20 cellular contexts compared by ENCODE assay signal in genomic region chr21:26055841-26056264, GRCh38.
DNase-seq lines count a peak whose midpoint lies in the region; ATAC-seq and TF ChIP-seq lines count a peak whose summit lies in the region.
"Had no signal": no experiment of that assay in that cellular context is flagged by ENCODE, and none has a peak within 500 bp of the region (broad histone marks: within the 10 kb centered on the region; RNA-seq: fewer than 3 reads in every experiment).

No MANE protein-coding gene starts in this region.

- peaks cover 75% of the 10 kb centered on the region for H3K4me1 Mint-ChIP-seq in WTC11
- no peaks in the 10 kb centered on the region for H3K4me1 Mint-ChIP-seq in immature natural killer cell

- POLR2A ChIA-PET in HEK293 (lab: Yijun Ruan, JAX) (no interaction called here), WTC11 (lab: Charles Lee) (no interaction called here)

- DNase-seq in WTC11 (ENCODE audit: low spot score) (no peak), NCI-H774 (lab: John Stamatoyannopoulos, UW) (no peak), immature natural killer cell (no peak)
- DNase-seq: ACHN, DMS 273 treated with DMSO at 0.1 percent for 48 hours, GF-D8, GOT3, KBM-7, NCI-H1048, NCI-H1436, NCI-H2029, NCI-H446, Peyer's patch had no signal

- H3K4me3 Mint-ChIP-seq in WTC11: no peak overlapping the region
- H3K4me3 Mint-ChIP-seq in immature natural killer cell: no peak overlapping the region

- H3K36me3 ChIP-seq in HEK293 (ENCODE audit: control insufficient read depth in 2 of 2, insufficient read depth in 1 of 2, low read length in 2 of 2): peaks cover 0 to 7% of the 10 kb centered on the region in 2 experiments; a peak in 2 of 3 replicates

- CTCF ChIA-PET in HEK293 (lab: Yijun Ruan, JAX) (interaction anchor here (1.1 kb wide), 1 partner anchor 23 kb away, joined by 5 read pairs; no protein-coding TSS in a partner anchor), WTC11 (lab: Charles Lee) (interaction anchor here (1.0 kb wide), 1 partner anchor 17 kb away, joined by 3 read pairs; no protein-coding TSS in a partner anchor)

- no peaks in the 10 kb centered on the region for H3K9me3 ChIP-seq in HEK293 (ENCODE audit: control insufficient read depth, insufficient read depth, low read depth, low read length)
- H3K9me3 ChIP-seq: Peyer's patch, SJSA1 had no signal

- no peak for ATAC-seq in WTC11
- ATAC-seq in HG03354 (IDR thresholded peaks at IDR 0.05; ENCODE audit: poor library complexity, severe bottlenecking, unreplicated experiment): no peak
- no peak for ATAC-seq in GM21528 (IDR thresholded peaks at IDR 0.05; ENCODE audit: low FRiP score, unreplicated experiment)
- ATAC-seq: HCT116 had no signal

- no peaks in the 10 kb centered on the region for H3K27me3 Mint-ChIP-seq in WTC11 (ENCODE audit: low read depth)
- no peaks in the 10 kb centered on the region for H3K27me3 Mint-ChIP-seq in immature natural killer cell (ENCODE audit: low read depth in 3 of 3)

- H3K9me3 Mint-ChIP-seq in WTC11: no peaks in the 10 kb centered on the region
- H3K9me3 Mint-ChIP-seq in immature natural killer cell: peaks cover 0 to 2% (median 0%) of the 10 kb centered on the region in 6 donors

- 0 out of 2 replicates have a peak overlapping the region, but pooled peaks have one; percentile 12 for H3K27ac ChIP-seq in HEK293 (ENCODE audit: extremely low read depth, low read depth, low read length)
- H3K27ac ChIP-seq in layer of hippocampus (ENCODE audit: low read depth, low read length): peak overlapping the region; percentile 36
- H3K27ac ChIP-seq: C4-2B, Peyer's patch, SJSA1 had no signal

- peaks cover 32% of the 10 kb centered on the region for H3K4me1 ChIP-seq in HEK293 (ENCODE audit: control insufficient read depth, insufficient read depth, low read length)
- H3K4me1 ChIP-seq: Peyer's patch, SJSA1 had no signal

- H3K27ac Mint-ChIP-seq in WTC11 (peak overlapping the region; percentile 58), immature natural killer cell (no peak overlapping the region)

- H3K36me3 Mint-ChIP-seq in WTC11: peaks cover 6% of the 10 kb centered on the region
- H3K36me3 Mint-ChIP-seq in immature natural killer cell: no peaks in the 10 kb centered on the region

- H3K27me3 ChIP-seq in layer of hippocampus (ENCODE audit: control insufficient read depth, insufficient read depth, low read length): no peaks in the 10 kb centered on the region
- H3K27me3 ChIP-seq: Peyer's patch, SJSA1 had no signal

- TF ChIP-seq CTCF in HEK293 (tag by site-specific recombination; IDR thresholded peaks at IDR 0.05) (no peak), WTC11 (IDR thresholded peaks at IDR 0.05) (no peak)

- no peak overlapping the region for H3K4me3 ChIP-seq in HEK293 (ENCODE audit: low read depth, low read length)
- H3K4me3 ChIP-seq: Peyer's patch, SJSA1 had no signal

TF ChIP-seq in HEK293, 187 proteins besides CTCF, POLR2A, EP300 and RAD21 (continues in another document):
- TF ChIP-seq, protein P1, sequence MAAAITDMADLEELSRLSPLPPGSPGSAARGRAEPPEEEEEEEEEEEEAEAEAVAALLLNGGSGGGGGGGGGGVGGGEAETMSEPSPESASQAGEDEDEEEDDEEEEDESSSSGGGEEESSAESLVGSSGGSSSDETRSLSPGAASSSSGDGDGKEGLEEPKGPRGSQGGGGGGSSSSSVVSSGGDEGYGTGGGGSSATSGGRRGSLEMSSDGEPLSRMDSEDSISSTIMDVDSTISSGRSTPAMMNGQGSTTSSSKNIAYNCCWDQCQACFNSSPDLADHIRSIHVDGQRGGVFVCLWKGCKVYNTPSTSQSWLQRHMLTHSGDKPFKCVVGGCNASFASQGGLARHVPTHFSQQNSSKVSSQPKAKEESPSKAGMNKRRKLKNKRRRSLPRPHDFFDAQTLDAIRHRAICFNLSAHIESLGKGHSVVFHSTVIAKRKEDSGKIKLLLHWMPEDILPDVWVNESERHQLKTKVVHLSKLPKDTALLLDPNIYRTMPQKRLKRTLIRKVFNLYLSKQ (tag by site-specific recombination; IDR thresholded peaks at IDR 0.05; ENCODE audit: borderline replicate concordance): no peak
- TF ChIP-seq ZNF121 (tag by site-specific recombination; IDR thresholded peaks at IDR 0.05): peak; percentile 89; the same call in 1 of the 2 replicates
- TF ChIP-seq ZNF16 (tag by site-specific recombination; IDR thresholded peaks at IDR 0.05; ENCODE audit: low read depth): no peak
- TF ChIP-seq ZNF394 (tag by site-specific recombination; IDR thresholded peaks at IDR 0.05; ENCODE audit: borderline replicate concordance): peak; percentile 36; the same call in 1 of the 2 replicates
- TF ChIP-seq ZNF610 (tag by site-specific recombination; IDR thresholded peaks at IDR 0.05; ENCODE audit: borderline replicate concordance): no peak
- no peak for TF ChIP-seq PATZ1 (tag by site-specific recombination; IDR thresholded peaks at IDR 0.05)
- TF ChIP-seq ZNF157 (tag by site-specific recombination; IDR thresholded peaks at IDR 0.05): no peak
- no peak for TF ChIP-seq ZNF37A (tag by site-specific recombination; IDR thresholded peaks at IDR 0.05)

TF ChIP-seq in WTC11, 78 proteins besides CTCF, POLR2A, EP300 and RAD21:
- TF ChIP-seq ATF1 (CRISPR knock-in tag; IDR thresholded peaks at IDR 0.05): no peak
- no peak for TF ChIP-seq FOXP1 (CRISPR knock-in tag; IDR thresholded peaks at IDR 0.05; ENCODE audit: borderline replicate concordance)
- 0 out of 2 replicates have a peak, but pooled peaks have one; percentile 28 for TF ChIP-seq ZNF121 (CRISPR knock-in tag; IDR thresholded peaks at IDR 0.05)
- TF ChIP-seq NFE2L1 (CRISPR knock-in tag; IDR thresholded peaks at IDR 0.05): no peak

Comparison
In these comparisons a context has a peak if more than half of its experiments do, and no peak if none do; other contexts are left out.
1. Of the 8 proteins assayed by ChIP-seq in both HEK293 and WTC11: peak only in HEK293: none; only in WTC11: none; in both: ZNF121; in neither: 7.